In genomic region chr9:87084407-87084806, GRCh38 we compare ENCODE assay signal across 27 cellular contexts.
"Had no signal": no experiment of that assay in that cellular context is flagged by ENCODE, and none has a peak within 500 bp of the region (broad histone marks: within the 10 kb centered on the region; RNA-seq: fewer than 3 reads in every experiment).

No MANE protein-coding gene starts in this region.

- H3K27me3 ChIP-seq: left lung, neutrophil, suprapubic skin, tibial artery, vagina had no signal

- H3K79me2 ChIP-seq: parathyroid adenoma had no signal

- H3K27ac Mint-ChIP-seq: naive thymus-derived CD4-positive, alpha-beta T cell; nephron progenitor cell; stimulated activated naive CD8-positive, alpha-beta T cell treated with anti-CD3 and anti-CD28 coated beads, Interleukin-15, Interleukin-2, amounts not matched to agents 100 ng/mL and 50 ng/mL, for 24 hours had no signal

- H3K27me3 Mint-ChIP-seq: stimulated activated naive CD8-positive, alpha-beta T cell treated with anti-CD3 and anti-CD28 coated beads, Interleukin-15, Interleukin-2, amounts not matched to agents 100 ng/mL and 50 ng/mL, for 24 hours had no signal

- H3K4me1 ChIP-seq: left lung, lower lobe of right lung, parathyroid adenoma, suprapubic skin had no signal

- H3K9me3 ChIP-seq: mucosa of descending colon, neutrophil, psoas muscle, suprapubic skin, thoracic aorta, vagina had no signal

- H3K9me3 Mint-ChIP-seq: stimulated activated naive CD8-positive, alpha-beta T cell treated with anti-CD3 and anti-CD28 coated beads, Interleukin-15, Interleukin-2, amounts not matched to agents 100 ng/mL and 50 ng/mL, for 24 hours had no signal

- H3K4me3 Mint-ChIP-seq: naive thymus-derived CD4-positive, alpha-beta T cell; nephron progenitor cell; stimulated activated naive CD8-positive, alpha-beta T cell treated with anti-CD3 and anti-CD28 coated beads, Interleukin-15, Interleukin-2, amounts not matched to agents 100 ng/mL and 50 ng/mL, for 24 hours had no signal

- H2AFZ ChIP-seq: parathyroid adenoma had no signal

- H3K36me3 ChIP-seq: left lung, lower lobe of right lung, neutrophil, suprapubic skin, thoracic aorta, tibial artery, vagina had no signal

- DNase-seq: head of caudate nucleus; hippocampal formation; left colon; lower lobe of right lung; mammary epithelial cell; mesendoderm; midbrain; mucosa of descending colon; naive thymus-derived CD4-positive, alpha-beta T cell; nephron progenitor cell; occipital lobe; psoas muscle; stimulated activated CD4-positive, alpha-beta T cell treated with anti-CD3 and anti-CD28 coated beads, Interleukin-12 subunit alpha, Interleukin-12 subunit beta, amount 100 ng/mL, for 4 hours; stimulated activated CD4-positive, alpha-beta T cell treated with anti-CD3 and anti-CD28 coated beads, Interleukin-15, amount 100 ng/mL, for 24 hours; stimulated activated CD4-positive, alpha-beta T cell treated with anti-CD3 and anti-CD28 coated beads, Interleukin-2, amount 100 ng/mL, for 24 hours; stimulated activated CD4-positive, alpha-beta T cell treated with anti-CD3 and anti-CD28 coated beads, Interleukin-4, amount 100 ng/mL, for 1 hour; stimulated activated naive CD4-positive, alpha-beta T cell; tibial artery had no signal

- ATAC-seq: left colon; left lung; mucosa of descending colon; naive thymus-derived CD4-positive, alpha-beta T cell; psoas muscle; sciatic nerve had no signal

- H3K36me3 Mint-ChIP-seq: naive thymus-derived CD4-positive, alpha-beta T cell had no signal

- H3K4me3 ChIP-seq: left lung, lower lobe of right lung, mucosa of descending colon, psoas muscle, skin epidermis, suprapubic skin, thoracic aorta, tibial artery, vagina had no signal

- H3K9ac ChIP-seq: parathyroid adenoma had no signal

- H3K27ac ChIP-seq: left lung, lower lobe of right lung, neutrophil, parathyroid adenoma, psoas muscle, skin epidermis, suprapubic skin, thoracic aorta, tibial artery, vagina had no signal
